Comparison of ENCODE assay signal across 8 cellular contexts in genomic region chr1:155320661-155321576, GRCh38. TPM values are rescaled to one million over a fixed set of nuclear protein-coding genes. Genes with fewer than 3 reads are reported as not detected.
DNase-seq lines count a peak whose midpoint lies in the region; ATAC-seq, FAIRE-seq and TF ChIP-seq lines count a peak whose summit lies in the region.

A gene with protein sequence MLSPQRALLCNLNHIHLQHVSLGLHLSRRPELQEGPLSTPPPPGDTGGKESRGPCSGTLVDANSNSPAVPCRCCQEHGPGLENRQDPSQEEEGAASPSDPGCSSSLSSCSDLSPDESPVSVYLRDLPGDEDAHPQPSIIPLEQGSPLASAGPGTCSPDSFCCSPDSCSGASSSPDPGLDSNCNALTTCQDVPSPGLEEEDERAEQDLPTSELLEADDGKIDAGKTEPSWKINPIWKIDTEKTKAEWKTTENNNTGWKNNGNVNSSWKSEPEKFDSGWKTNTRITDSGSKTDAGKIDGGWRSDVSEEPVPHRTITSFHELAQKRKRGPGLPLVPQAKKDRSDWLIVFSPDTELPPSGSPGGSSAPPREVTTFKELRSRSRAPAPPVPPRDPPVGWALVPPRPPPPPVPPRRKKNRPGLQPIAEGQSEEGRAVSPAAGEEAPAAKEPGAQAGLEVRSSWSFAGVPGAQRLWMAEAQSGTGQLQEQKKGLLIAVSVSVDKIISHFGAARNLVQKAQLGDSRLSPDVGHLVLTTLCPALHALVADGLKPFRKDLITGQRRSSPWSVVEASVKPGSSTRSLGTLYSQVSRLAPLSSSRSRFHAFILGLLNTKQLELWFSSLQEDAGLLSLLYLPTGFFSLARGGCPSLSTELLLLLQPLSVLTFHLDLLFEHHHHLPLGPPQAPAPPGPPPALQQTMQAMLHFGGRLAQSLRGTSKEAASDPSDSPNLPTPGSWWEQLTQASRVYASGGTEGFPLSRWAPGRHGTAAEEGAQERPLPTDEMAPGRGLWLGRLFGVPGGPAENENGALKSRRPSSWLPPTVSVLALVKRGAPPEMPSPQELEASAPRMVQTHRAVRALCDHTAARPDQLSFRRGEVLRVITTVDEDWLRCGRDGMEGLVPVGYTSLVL (plus strand): TSS chr1:155320894. CDS start chr1:155321774, 880 bp downstream.

- H3K4me1 ChIP-seq in CD8-positive, alpha-beta memory T cell (ENCODE audit: insufficient read depth, low read length): peaks cover 9% of the 10 kb centered on the region
- H3K4me1 ChIP-seq in left lung: peaks cover 11 to 56% of the 10 kb centered on the region in 2 donors

- intact Hi-C loops in left lung (cut with DNase I): loop anchor here in 1 of 2 donors (5.0 kb wide), 1 partner anchor 44 kb away; the partner anchor contains the start of gene HCN3

- H3K27me3 Mint-ChIP-seq in CD8-positive, alpha-beta memory T cell: no peaks in the 10 kb centered on the region
- no peaks in the 10 kb centered on the region for H3K27me3 Mint-ChIP-seq in activated CD4-positive, alpha-beta memory T cell treated with anti-CD3 and anti-CD28 coated beads, Interleukin-2, amount 10 ng/mL, durations not matched to agents 7 days and 5 days

- peaks cover 0 to 24% (median 3%) of the 10 kb centered on the region in 3 donors for H3K36me3 Mint-ChIP-seq in CD8-positive, alpha-beta memory T cell
- peaks cover 36% of the 10 kb centered on the region for H3K36me3 Mint-ChIP-seq in activated CD4-positive, alpha-beta memory T cell treated with anti-CD3 and anti-CD28 coated beads, Interleukin-2, amount 10 ng/mL, durations not matched to agents 7 days and 5 days (ENCODE audit: low read depth)

- no peak for TF ChIP-seq CTCF in left lung (IDR thresholded peaks at IDR 0.05)

- POLR2A ChIA-PET in CD8-positive, alpha-beta memory T cell (lab: Charles Lee): interaction anchor here (3.3 kb wide), 1 partner anchor 13 kb away, joined by 11 read pairs; the partner anchor contains the start of gene FDPS
- POLR2A ChIA-PET in activated CD4-positive, alpha-beta memory T cell treated with anti-CD3 and anti-CD28 coated beads, Interleukin-2, amount 10 ng/mL, durations not matched to agents 7 days and 5 days (lab: Charles Lee): interaction anchor here (0.6 to 6.2 kb wide), 6 partner anchors 11 to 77 kb away, joined by 3 to 50 read pairs (median 4); partner anchors contain the start of gene FDPS

- no peaks in the 10 kb centered on the region for H3K9me3 Mint-ChIP-seq in CD8-positive, alpha-beta memory T cell
- no peaks in the 10 kb centered on the region for H3K9me3 Mint-ChIP-seq in activated CD4-positive, alpha-beta memory T cell treated with anti-CD3 and anti-CD28 coated beads, Interleukin-2, amount 10 ng/mL, durations not matched to agents 7 days and 5 days

- peaks cover 18 to 36% (median 22%) of the 10 kb centered on the region in 3 donors for H3K4me1 Mint-ChIP-seq in CD8-positive, alpha-beta memory T cell
- H3K4me1 Mint-ChIP-seq in activated CD4-positive, alpha-beta memory T cell treated with anti-CD3 and anti-CD28 coated beads, Interleukin-2, amount 10 ng/mL, durations not matched to agents 7 days and 5 days: peaks cover 46% of the 10 kb centered on the region

- H3K36me3 ChIP-seq in CD8-positive, alpha-beta memory T cell (ENCODE audit: insufficient read depth, low read length): no peaks in the 10 kb centered on the region
- peaks cover 0 to 36% of the 10 kb centered on the region in 2 donors for H3K36me3 ChIP-seq in left lung

- no peaks in the 10 kb centered on the region for H3K9me3 ChIP-seq in CD8-positive, alpha-beta memory T cell (ENCODE audit: low read length)
- no peaks in the 10 kb centered on the region for H3K9me3 ChIP-seq in left lung

- H3K27ac Mint-ChIP-seq in CD8-positive, alpha-beta memory T cell: peak within 1 kb of the TSS in 5 of 8 donors; percentile 0 to 70 (median 28)
- peak within 1 kb of the TSS; percentile 46 for H3K27ac Mint-ChIP-seq in activated CD4-positive, alpha-beta memory T cell treated with anti-CD3 and anti-CD28 coated beads, Interleukin-2, amount 10 ng/mL, durations not matched to agents 7 days and 5 days

- CTCF ChIA-PET in CD8-positive, alpha-beta memory T cell (lab: Charles Lee): interaction anchor here (0.6 to 6.0 kb wide), 5 partner anchors 12 to 114 kb away, joined by 3 to 116 read pairs (median 4); partner anchors contain the start of gene HCN3
- CTCF ChIA-PET in activated CD4-positive, alpha-beta memory T cell treated with anti-CD3 and anti-CD28 coated beads, Interleukin-2, amount 10 ng/mL, durations not matched to agents 7 days and 5 days (lab: Charles Lee): interaction anchor here (0.6 to 5.5 kb wide), 8 partner anchors 10 to 236 kb away, joined by 3 to 78 read pairs (median 4); partner anchors contain the start of genes FDPS and THBS3

- H3K27me3 ChIP-seq in CD8-positive, alpha-beta memory T cell (ENCODE audit: insufficient read depth, low read length, poor library complexity, severe bottlenecking): no peaks in the 10 kb centered on the region
- no peaks in the 10 kb centered on the region for H3K27me3 ChIP-seq in left lung

- ATAC-seq in left lung (peak; percentile 8), GM18498 (IDR thresholded peaks at IDR 0.05; ENCODE audit: unreplicated experiment) (no peak)

- H3K4me3 ChIP-seq in CD8-positive, alpha-beta memory T cell (ENCODE audit: low read length): peak within 1 kb of the TSS; percentile 25
- H3K4me3 ChIP-seq in left lung: peak within 1 kb of the TSS; percentile 36 to 68

- peak within 1 kb of the TSS; percentile 41 to 78 (median 70) for H3K4me3 Mint-ChIP-seq in CD8-positive, alpha-beta memory T cell
- H3K4me3 Mint-ChIP-seq in activated CD4-positive, alpha-beta memory T cell treated with anti-CD3 and anti-CD28 coated beads, Interleukin-2, amount 10 ng/mL, durations not matched to agents 7 days and 5 days: peak within 1 kb of the TSS; percentile 66

- FAIRE-seq in urothelium cell line (lab: Jason Lieb, UNC): no peak

- DNase-seq in CD8-positive, alpha-beta memory T cell: peak; percentile 40 to 70 (median 60)
- DNase-seq in NCI-H2029 (lab: John Stamatoyannopoulos, UW): peak; percentile 51
- DNase-seq in activated CD4-positive, alpha-beta memory T cell treated with anti-CD3 and anti-CD28 coated beads, Interleukin-2, amount 10 ng/mL, durations not matched to agents 7 days and 5 days: peak; percentile 79
- peak in 1 of 2 donors; percentile 70 for DNase-seq in dermis microvascular lymphatic vessel endothelial cell (ENCODE audit: low read depth in 2 of 2)
- peak; percentile 80 to 93 for DNase-seq in left lung
- DNase-seq in stimulated activated CD4-positive, alpha-beta T cell treated with anti-CD3 and anti-CD28 coated beads, Interleukin-1b, Interleukin-23, amount 100 ng/mL, for 4 hours (ENCODE audit: low read depth in 2 of 2): peak; percentile 66 to 67
- no peak for DNase-seq in urothelium cell line (ENCODE audit: low spot score)

- no peak within 1 kb of the TSS for H3K27ac ChIP-seq in CD8-positive, alpha-beta memory T cell (ENCODE audit: low read depth, low read length)
- peak within 1 kb of the TSS; percentile 3 to 97 for H3K27ac ChIP-seq in left lung

RNA-seq across cellular contexts. Expression of the gene that starts here (rescaled TPM):
- total RNA-seq in CD8-positive, alpha-beta memory T cell: 10 to 100 TPM; 31.3 to 32.8 TPM
- polyA plus RNA-seq in CD8-positive, alpha-beta memory T cell: 9.8 TPM
- total RNA-seq in activated CD4-positive, alpha-beta memory T cell treated with anti-CD3 and anti-CD28 coated beads, Interleukin-2, amount 10 ng/mL, durations not matched to agents 7 days and 5 days: 10 to 100 TPM; 24.6 to 26.2 TPM
- total RNA-seq in dermis microvascular lymphatic vessel endothelial cell (10.1 and 10.9 TPM in 2 replicates), left lung (10 to 100 TPM; 36.2 to 42.8 TPM)
